23 cellular contexts compared by ENCODE assay signal in genomic region chr7:112214887-112215286, GRCh38.
"Had no signal": no experiment of that assay in that cellular context is flagged by ENCODE, and none has a peak within 500 bp of the region (broad histone marks: within the 10 kb centered on the region; RNA-seq: fewer than 3 reads in every experiment).

No MANE protein-coding gene starts in this region.

- H3K9me3 Mint-ChIP-seq: activated naive CD8-positive, alpha-beta T cell treated with anti-CD3 and anti-CD28 coated beads, Interleukin-2, amount 10 ng/mL, durations not matched to agents 7 days and 5 days; activated T-helper 17 cell treated with anti-CD3 and anti-CD28 coated beads, Interleukin-2, amount 50 U/mL, for 72 hours; nephron progenitor cell had no signal

- DNase-seq: activated CD4-positive, alpha-beta memory T cell treated with anti-CD3 and anti-CD28 coated beads, Interleukin-2, amount 10 ng/mL, durations not matched to agents 7 days and 5 days; activated CD4-positive, alpha-beta T cell treated with anti-CD3 and anti-CD28 coated beads for 48 hours; activated CD4-positive, CD25-positive, alpha-beta regulatory T cell; activated naive CD4-positive, alpha-beta T cell treated with Interleukin-2 at 50 U/mL for 16 hours; activated naive CD8-positive, alpha-beta T cell treated with anti-CD3 and anti-CD28 coated beads, Interleukin-2, amount 10 ng/mL, durations not matched to agents 7 days and 5 days; activated T-cell treated with anti-CD3 and anti-CD28 coated beads, Interleukin-2, amount 50 U/mL, for 1 hour; amygdala; body of pancreas; caudate nucleus; colonic mucosa; erythroblast; gastrocnemius medialis; head of caudate nucleus; kidney; nephron progenitor cell; occipital lobe; retina; stimulated activated naive CD8-positive, alpha-beta T cell treated with anti-CD3 and anti-CD28 coated beads, Interleukin-15, Interleukin-2, amounts not matched to agents 100 U/mL and 50 U/mL, for 24 hours; T1000 had no signal

- H3K27me3 ChIP-seq: body of pancreas, colonic mucosa, gastrocnemius medialis, tibial nerve had no signal

- H3K4me1 Mint-ChIP-seq: nephron progenitor cell had no signal

- ATAC-seq: body of pancreas; gastrocnemius medialis; left lobe of liver; stimulated activated naive CD8-positive, alpha-beta T cell treated with anti-CD3 and anti-CD28 coated beads, Interleukin-15, Interleukin-2, amounts not matched to agents 100 U/mL and 50 U/mL, for 24 hours had no signal

- H3K27me3 Mint-ChIP-seq: activated CD4-positive, alpha-beta memory T cell treated with anti-CD3 and anti-CD28 coated beads, Interleukin-2, amount 10 ng/mL, durations not matched to agents 7 days and 5 days; activated naive CD8-positive, alpha-beta T cell treated with anti-CD3 and anti-CD28 coated beads, Interleukin-2, amount 10 ng/mL, durations not matched to agents 7 days and 5 days; activated T-helper 17 cell treated with anti-CD3 and anti-CD28 coated beads, Interleukin-2, amount 50 U/mL, for 72 hours had no signal

- H3K4me3 ChIP-seq: body of pancreas, colonic mucosa, gastrocnemius medialis, lung, tibial nerve had no signal

- H3K9me3 ChIP-seq: body of pancreas, colonic mucosa, gastrocnemius medialis, tibial nerve had no signal

- H3K27ac Mint-ChIP-seq: activated CD4-positive, alpha-beta memory T cell treated with anti-CD3 and anti-CD28 coated beads, Interleukin-2, amount 10 ng/mL, durations not matched to agents 7 days and 5 days; activated naive CD8-positive, alpha-beta T cell treated with anti-CD3 and anti-CD28 coated beads, Interleukin-2, amount 10 ng/mL, durations not matched to agents 7 days and 5 days; activated T-helper 17 cell treated with anti-CD3 and anti-CD28 coated beads, Interleukin-2, amount 50 U/mL, for 72 hours; nephron progenitor cell had no signal

- H3K36me3 ChIP-seq: colonic mucosa, gastrocnemius medialis, tibial nerve had no signal

- H3K4me3 Mint-ChIP-seq: activated CD4-positive, alpha-beta memory T cell treated with anti-CD3 and anti-CD28 coated beads, Interleukin-2, amount 10 ng/mL, durations not matched to agents 7 days and 5 days; activated naive CD8-positive, alpha-beta T cell treated with anti-CD3 and anti-CD28 coated beads, Interleukin-2, amount 10 ng/mL, durations not matched to agents 7 days and 5 days; activated T-helper 17 cell treated with anti-CD3 and anti-CD28 coated beads, Interleukin-2, amount 50 U/mL, for 72 hours; nephron progenitor cell had no signal

- H3K27ac ChIP-seq: body of pancreas, colonic mucosa, gastrocnemius medialis, tibial nerve had no signal
